Comparison of ENCODE assay signal across 1 cellular context in genomic region chr2:202911513-202912341, GRCh38.
TF ChIP-seq lines count a peak whose summit lies in the region.

CARF (plus strand) TSS chr2:202912275; CDS start chr2:202941903, 29,628 bp downstream.
WDR12 (minus strand) TSS chr2:202911673; CDS start chr2:202911476, 197 bp downstream.

TF ChIP-seq in HepG2, 621 proteins besides CTCF, POLR2A, EP300 and RAD21 (continued from another document and continues in another):
- 0 out of 2 replicates have a peak, but pooled peaks have one; percentile 47 for TF ChIP-seq POGK (CRISPR knock-in tag; conservative IDR thresholded peaks at IDR 0.05)
- TF ChIP-seq HOXA5 (CRISPR knock-in tag; IDR thresholded peaks at IDR 0.05), result no peak; the same call in 1 of the 2 replicates
- TF ChIP-seq ZNF780A (CRISPR knock-in tag; IDR thresholded peaks at IDR 0.05), result no peak
- no peak for TF ChIP-seq ZNF17 (CRISPR knock-in tag; IDR thresholded peaks at IDR 0.05)
- TF ChIP-seq MZF1 (CRISPR knock-in tag; IDR thresholded peaks at IDR 0.05; ENCODE audit: borderline replicate concordance), result no peak
- TF ChIP-seq SMAD9 (CRISPR knock-in tag; IDR thresholded peaks at IDR 0.05), result no peak
- peak; percentile 70 for TF ChIP-seq PHF20 (CRISPR knock-in tag; IDR thresholded peaks at IDR 0.05)
- no peak for TF ChIP-seq ZNF101 (CRISPR knock-in tag; IDR thresholded peaks at IDR 0.05; ENCODE audit: borderline replicate concordance, low read depth)
- TF ChIP-seq RARA (CRISPR knock-in tag; IDR thresholded peaks at IDR 0.05), result no peak
- TF ChIP-seq ZMAT5 (CRISPR knock-in tag; IDR thresholded peaks at IDR 0.05; ENCODE audit: borderline replicate concordance, low read depth), result no peak
- TF ChIP-seq ZNF567 (CRISPR knock-in tag; IDR thresholded peaks at IDR 0.05; ENCODE audit: borderline replicate concordance), result 0 out of 2 replicates have a peak, but pooled peaks have one; percentile 58
- no peak; the same call in 1 of the 2 replicates for TF ChIP-seq ZNF652 (CRISPR knock-in tag; IDR thresholded peaks at IDR 0.05; ENCODE audit: borderline replicate concordance, low read depth)
- TF ChIP-seq ZSCAN5A (CRISPR knock-in tag; IDR thresholded peaks at IDR 0.05; ENCODE audit: borderline replicate concordance), result no peak
- peak; percentile 63; the same call in 1 of the 2 replicates for TF ChIP-seq ZNF614 (CRISPR knock-in tag; IDR thresholded peaks at IDR 0.05; ENCODE audit: borderline replicate concordance)
- TF ChIP-seq ZNF234 (CRISPR knock-in tag; conservative IDR thresholded peaks at IDR 0.05), result no peak
- TF ChIP-seq TEAD3 (CRISPR knock-in tag; optimal IDR thresholded peaks at IDR 0.05; ENCODE audit: borderline replicate concordance), result peak; percentile 10
- TF ChIP-seq DDIT3 (CRISPR knock-in tag; IDR thresholded peaks at IDR 0.05), result no peak
- no peak for TF ChIP-seq ZNF598 (CRISPR knock-in tag; IDR thresholded peaks at IDR 0.05; ENCODE audit: borderline replicate concordance)
- peak; percentile 44; the same call in 1 of the 2 replicates for TF ChIP-seq ZNF646 (CRISPR knock-in tag; IDR thresholded peaks at IDR 0.05)
- TF ChIP-seq BATF2 (CRISPR knock-in tag; IDR thresholded peaks at IDR 0.05), result no peak
- TF ChIP-seq RERE (CRISPR knock-in tag; IDR thresholded peaks at IDR 0.05; ENCODE audit: low read depth), result no peak
- no peak for TF ChIP-seq AGO1 (IDR thresholded peaks at IDR 0.05; ENCODE audit: low read depth, low read length, poor library complexity, severe bottlenecking)
- TF ChIP-seq GZF1 (CRISPR knock-in tag; IDR thresholded peaks at IDR 0.05), result no peak
- TF ChIP-seq KDM1A (CRISPR knock-in tag; IDR thresholded peaks at IDR 0.05), result no peak
- no peak for TF ChIP-seq HIC2 (CRISPR knock-in tag; IDR thresholded peaks at IDR 0.05; ENCODE audit: low read depth)
- TF ChIP-seq ZBTB46 (CRISPR knock-in tag; IDR thresholded peaks at IDR 0.05; ENCODE audit: borderline replicate concordance), result no peak
- no peak for TF ChIP-seq SP1 (IDR thresholded peaks at IDR 0.05)
- TF ChIP-seq SP1 (CRISPR knock-in tag; IDR thresholded peaks at IDR 0.05), result no peak
- TF ChIP-seq MIXL1 (CRISPR knock-in tag; IDR thresholded peaks at IDR 0.05), result no peak; the same call in 1 of the 2 replicates
- TF ChIP-seq ZXDC (CRISPR knock-in tag; IDR thresholded peaks at IDR 0.05), result peak; percentile 66; the same call in 1 of the 2 replicates
- TF ChIP-seq MIER3 (CRISPR knock-in tag; IDR thresholded peaks at IDR 0.05; ENCODE audit: borderline replicate concordance), result 0 out of 2 replicates have a peak, but pooled peaks have one; percentile 15
- no peak for TF ChIP-seq NAIF1 (CRISPR knock-in tag; IDR thresholded peaks at IDR 0.05; ENCODE audit: borderline replicate concordance)
- peak; percentile 72; the same call in 1 of the 2 replicates for TF ChIP-seq ZNF431 (CRISPR knock-in tag; IDR thresholded peaks at IDR 0.05; ENCODE audit: borderline replicate concordance, low read depth)
